Comparison of ENCODE assay signal across 14 cellular contexts in genomic region chr10:43809211-43809930, GRCh38.
DNase-seq lines count a peak whose midpoint lies in the region; ATAC-seq and TF ChIP-seq lines count a peak whose summit lies in the region.
"Had no signal": no experiment of that assay in that cellular context is flagged by ENCODE, and none has a peak within 500 bp of the region (broad histone marks: within the 10 kb centered on the region; RNA-seq: fewer than 3 reads in every experiment).

No MANE protein-coding gene starts in this region.

- H3K27ac ChIP-seq in heart right ventricle (peak overlapping the region in 4 of 10 donors; percentile 7 to 72 (median 31)), right atrium auricular region (no peak overlapping the region), gastrocnemius medialis (peak overlapping the region in 2 of 4 donors; percentile 20 to 36)

- H3K27me3 ChIP-seq in heart right ventricle (no peaks in the 10 kb centered on the region), right atrium auricular region (no peaks in the 10 kb centered on the region), gastrocnemius medialis (no peaks in the 10 kb centered on the region)

- H3K4me1 ChIP-seq in heart right ventricle (peaks cover 0 to 44% (median 14%) of the 10 kb centered on the region in 9 donors), right atrium auricular region (peaks cover 0 to 21% of the 10 kb centered on the region in 2 donors), gastrocnemius medialis (no peaks in the 10 kb centered on the region)

- in situ Hi-C loops in gastrocnemius medialis (cut with MboI; ENCODE audit: low sequenced_read_pairs in 4 of 4): no loop called here

- TF ChIP-seq POLR2A in gastrocnemius medialis (IDR thresholded peaks at IDR 0.05): no peak

- H3K36me3 ChIP-seq in heart right ventricle (no peaks in the 10 kb centered on the region), right atrium auricular region (no peaks in the 10 kb centered on the region), gastrocnemius medialis (no peaks in the 10 kb centered on the region)

- H3K9me3 ChIP-seq in heart right ventricle: no peaks in the 10 kb centered on the region
- no peaks in the 10 kb centered on the region for H3K9me3 ChIP-seq in right atrium auricular region
- no peaks in the 10 kb centered on the region for H3K9me3 ChIP-seq in gastrocnemius medialis

- intact Hi-C loops in heart right ventricle (cut with DNase I): loop anchor here in 1 of 10 donors (10.0 kb wide), 1 partner anchor 115 kb away; no protein-coding TSS in a partner anchor
- intact Hi-C loops in gastrocnemius medialis (cut with DNase I; ENCODE audit: low total_unique reads): no loop called here

- no peak for TF ChIP-seq CTCF in heart right ventricle (IDR thresholded peaks at IDR 0.05)
- TF ChIP-seq CTCF in right atrium auricular region (IDR thresholded peaks at IDR 0.05): no peak
- no peak for TF ChIP-seq CTCF in gastrocnemius medialis (IDR thresholded peaks at IDR 0.05 in 4 of 5, conservative IDR thresholded peaks at IDR 0.05 in 1 of 5)

- H3K4me3 ChIP-seq in heart right ventricle (no peak overlapping the region), right atrium auricular region (no peak overlapping the region), gastrocnemius medialis (no peak overlapping the region)

- DNase-seq in heart right ventricle: no peak
- DNase-seq in right atrium auricular region (ENCODE audit: low spot score): no peak
- DNase-seq in astrocyte of the hippocampus (ENCODE audit: low read depth, low spot score): peak; percentile 87
- DNase-seq in iris pigment epithelial cell (ENCODE audit: low read depth): peak; percentile 90
- DNase-seq in NCI-H524 treated with DMSO at 0.1 percent for 48 hours (lab: John Stamatoyannopoulos, UW): no peak
- no peak for DNase-seq in gastrocnemius medialis
- DNase-seq: ACHN; foreskin melanocyte; NCI-H1105 treated with DMSO at 0.1 percent for 48 hours; NCI-H774; stimulated activated naive CD4-positive, alpha-beta T cell treated with Interleukin-2 at 50 U/mL for 16 hours had no signal

- 79 to 95% methylated on average over 8 of the region's 8 CpGs for WGBS in heart right ventricle, 2 donors

- ATAC-seq in heart right ventricle (peak in 5 of 8 donors; percentile 35 to 62 (median 49)), GM21723 (IDR thresholded peaks at IDR 0.05; ENCODE audit: unreplicated experiment) (no peak), gastrocnemius medialis (no peak), HG02884 (IDR thresholded peaks at IDR 0.05; ENCODE audit: unreplicated experiment) (no peak)
- ATAC-seq: HCT116 had no signal

Comparison
In these comparisons a context has a peak if more than half of its experiments do, and no peak if none do; other contexts are left out.
1. ATAC-seq: peak in heart right ventricle (5 of 8); none in GM21723 (single experiment), gastrocnemius medialis (0 of 2) and HG02884 (single experiment).
2. DNase-seq: peak in astrocyte of the hippocampus (single experiment) and iris pigment epithelial cell (single experiment); none in heart right ventricle (0 of 2), right atrium auricular region (single experiment), NCI-H524 treated with DMSO at 0.1 percent for 48 hours (single experiment) and gastrocnemius medialis (0 of 2).